16 cellular contexts compared by ENCODE assay signal in the genomic region with DNA sequence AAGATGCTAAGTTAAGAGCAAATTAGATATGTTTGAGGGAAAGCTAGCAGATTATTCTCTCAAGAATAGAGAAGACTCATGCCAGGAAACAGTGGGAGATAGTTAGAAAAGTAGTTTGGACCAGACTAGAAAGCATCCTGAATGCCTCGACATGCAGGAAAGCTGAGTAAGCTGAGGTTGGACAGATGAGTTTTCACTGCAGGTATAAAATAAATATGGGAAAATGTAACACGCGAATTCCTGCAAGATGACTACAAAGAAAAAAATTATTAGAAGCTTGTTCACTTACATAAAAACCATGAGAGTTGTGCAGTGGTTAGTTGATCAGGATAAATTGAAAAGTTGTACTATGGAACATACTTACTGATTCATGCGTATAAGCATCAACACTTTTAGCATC.
"Had no signal": no experiment of that assay in that cellular context is flagged by ENCODE, and none has a peak within 500 bp of the region (broad histone marks: within the 10 kb centered on the region; RNA-seq: fewer than 3 reads in every experiment).

No MANE protein-coding gene starts in this region.

- H3K4me3 ChIP-seq: sigmoid colon, upper lobe of left lung had no signal

- H3K27ac ChIP-seq: sigmoid colon, upper lobe of left lung had no signal

- ATAC-seq: activated T-cell treated with anti-CD3 and anti-CD28 coated beads, Interleukin-2, amount 50 U/mL, for 4 hours; effector memory CD8-positive, alpha-beta T cell; left lobe of liver had no signal

- H3K4me1 ChIP-seq: sigmoid colon, upper lobe of left lung had no signal

- H3K36me3 ChIP-seq: sigmoid colon, upper lobe of left lung had no signal

- DNase-seq: activated CD4-positive, alpha-beta T cell treated with anti-CD3 and anti-CD28 coated beads for 1 hour; activated CD4-positive, alpha-beta T cell treated with anti-CD3 and anti-CD28 coated beads, Interleukin-2, amount 50 U/mL, for 48 hours; activated gamma-delta T cell; activated naive CD8-positive, alpha-beta T cell treated with anti-CD3 and anti-CD28 coated beads, Interleukin-2, amount 10 ng/mL, durations not matched to agents 7 days and 5 days; activated T-cell treated with anti-CD3 and anti-CD28 coated beads, Interleukin-2, amount 50 U/mL, for 4 hours; aorta; central memory CD4-positive, alpha-beta T cell; cortex of kidney; effector memory CD8-positive, alpha-beta T cell; glutamatergic neuron; sigmoid colon; stimulated activated CD4-positive, alpha-beta T cell treated with anti-CD3 and anti-CD28 coated beads, Interleukin-12 subunit alpha, Interleukin-12 subunit beta, amount 100 ng/mL, for 4 hours; stimulated activated naive CD4-positive, alpha-beta T cell treated with Interleukin-2 at 50 U/mL for 16 hours; T-helper 9 cell; upper lobe of left lung had no signal

- H3K9me3 ChIP-seq: sigmoid colon, upper lobe of left lung had no signal

- H3K27me3 ChIP-seq: sigmoid colon, upper lobe of left lung had no signal
